ENCODE assay signal across 1 cellular context in genomic region chr16:58000706-58001676, GRCh38.
TF ChIP-seq lines count a peak whose summit lies in the region.

TSS of gene USB1 (plus strand) at chr16:58001407. CDS start at chr16:58001484, 77 bp downstream.

TF ChIP-seq in HEK293, 187 proteins besides CTCF, POLR2A, EP300 and RAD21 (continued from another document and continues in another):
- TF ChIP-seq PRDM10 (tag by site-specific recombination; IDR thresholded peaks at IDR 0.05) = 0 out of 2 replicates have a peak, but pooled peaks have one; percentile 25
- TF ChIP-seq ZBTB20 (tag by site-specific recombination; IDR thresholded peaks at IDR 0.05) = peak; percentile 66; the same call in 1 of the 2 replicates
- no peak for TF ChIP-seq ZNF416 (tag by site-specific recombination; IDR thresholded peaks at IDR 0.05)
- no peak for TF ChIP-seq ZNF10 (tag by site-specific recombination; IDR thresholded peaks at IDR 0.05)
- no peak for TF ChIP-seq TSHZ1 (tag by site-specific recombination; IDR thresholded peaks at IDR 0.05; ENCODE audit: borderline replicate concordance)
- peak; percentile 92 for TF ChIP-seq ZBTB11 (tag by site-specific recombination; conservative IDR thresholded peaks at IDR 0.05; ENCODE audit: low read depth)
- TF ChIP-seq ZNF621 (tag by site-specific recombination; IDR thresholded peaks at IDR 0.05) = no peak
- TF ChIP-seq ZNF335 (tag by site-specific recombination; conservative IDR thresholded peaks at IDR 0.05) = peak; percentile 85
- TF ChIP-seq ZNF521 (tag by site-specific recombination; IDR thresholded peaks at IDR 0.05) = no peak
- no peak for TF ChIP-seq ZBTB6 (tag by site-specific recombination; IDR thresholded peaks at IDR 0.05)
- 0 out of 2 replicates have a peak, but pooled peaks have one; percentile 23 for TF ChIP-seq ZNF449 (tag by site-specific recombination; IDR thresholded peaks at IDR 0.05)
- no peak for TF ChIP-seq ZNF112 (tag by site-specific recombination; IDR thresholded peaks at IDR 0.05)
- no peak for TF ChIP-seq ZNF24 (tag by site-specific recombination; IDR thresholded peaks at IDR 0.05)
- no peak; the same call in none of the 2 replicates for TF ChIP-seq PATZ1 (tag by site-specific recombination; IDR thresholded peaks at IDR 0.05)
- TF ChIP-seq ZNF664 (tag by site-specific recombination; IDR thresholded peaks at IDR 0.05) = no peak
- no peak for TF ChIP-seq ATF2 (tag by site-specific recombination; IDR thresholded peaks at IDR 0.05; ENCODE audit: low read depth)
- TF ChIP-seq ZNF184 (tag by site-specific recombination; IDR thresholded peaks at IDR 0.05) = no peak
- TF ChIP-seq ZNF174 (tag by site-specific recombination; IDR thresholded peaks at IDR 0.05) = no peak
- peak; percentile 49 for TF ChIP-seq ZBTB26 (tag by site-specific recombination; optimal IDR thresholded peaks at IDR 0.05)
- no peak for TF ChIP-seq ZNF324 (tag by site-specific recombination; IDR thresholded peaks at IDR 0.05)
- TF ChIP-seq ZNF19 (tag by site-specific recombination; IDR thresholded peaks at IDR 0.05; ENCODE audit: low read depth) = no peak
- no peak for TF ChIP-seq ZNF791 (tag by site-specific recombination; IDR thresholded peaks at IDR 0.05)
- TF ChIP-seq ZNF354C (tag by site-specific recombination; IDR thresholded peaks at IDR 0.05; ENCODE audit: borderline replicate concordance, low read depth) = no peak
- TF ChIP-seq ZNF121 (tag by site-specific recombination; IDR thresholded peaks at IDR 0.05) = 0 out of 2 replicates have a peak, but pooled peaks have one; percentile 20
- no peak for TF ChIP-seq REST (tag by site-specific recombination; IDR thresholded peaks at IDR 0.05)
- no peak for TF ChIP-seq OSR2 (tag by site-specific recombination; IDR thresholded peaks at IDR 0.05)
- TF ChIP-seq ZNF16 (tag by site-specific recombination; IDR thresholded peaks at IDR 0.05; ENCODE audit: low read depth) = no peak
- no peak for TF ChIP-seq ZNF175 (tag by site-specific recombination; IDR thresholded peaks at IDR 0.05)
- no peak for TF ChIP-seq ZNF391 (tag by site-specific recombination; IDR thresholded peaks at IDR 0.05; ENCODE audit: borderline replicate concordance, low read depth)
- no peak for TF ChIP-seq ZNF114 (tag by site-specific recombination; IDR thresholded peaks at IDR 0.05)
- no peak for TF ChIP-seq ZNF670 (tag by site-specific recombination; IDR thresholded peaks at IDR 0.05; ENCODE audit: low read depth)
- TF ChIP-seq ZNF629 (tag by site-specific recombination; IDR thresholded peaks at IDR 0.05) = peak; percentile 16
- 0 out of 2 replicates have a peak, but pooled peaks have one; percentile 15 for TF ChIP-seq ZNF239 (tag by site-specific recombination; IDR thresholded peaks at IDR 0.05)
- TF ChIP-seq ZNF544 (tag by site-specific recombination; IDR thresholded peaks at IDR 0.05) = no peak
- no peak for TF ChIP-seq ZNF561 (tag by site-specific recombination; IDR thresholded peaks at IDR 0.05; ENCODE audit: borderline replicate concordance)
- TF ChIP-seq ZNF266 (tag by site-specific recombination; IDR thresholded peaks at IDR 0.05; ENCODE audit: low read depth) = no peak
- TF ChIP-seq ZNF404 (tag by site-specific recombination; IDR thresholded peaks at IDR 0.05) = no peak
